11 cellular contexts compared by ENCODE assay signal in genomic region chr7:74033372-74034311, GRCh38. TPM values are rescaled to one million over a fixed set of nuclear protein-coding genes. Genes with fewer than 3 reads are reported as not detected.
DNase-seq lines count a peak whose midpoint lies in the region; ATAC-seq and TF ChIP-seq lines count a peak whose summit lies in the region.
"Had no signal": no experiment of that assay in that cellular context is flagged by ENCODE, and none has a peak within 500 bp of the region (broad histone marks: within the 10 kb centered on the region; RNA-seq: fewer than 3 reads in every experiment).

No MANE protein-coding gene starts in this region.

- H3K36me3 ChIP-seq in neural progenitor cell (no peaks in the 10 kb centered on the region), urinary bladder (ENCODE audit: insufficient read depth) (no peaks in the 10 kb centered on the region), colonic mucosa (no peaks in the 10 kb centered on the region)

- ATAC-seq in Right ventricle myocardium superior (ENCODE audit: poor library complexity): peak; percentile 71
- ATAC-seq: activated naive CD4-positive, alpha-beta T cell treated with anti-CD3 and anti-CD28 coated beads, Interleukin-2, amount 50 U/mL, for 72 hours had no signal

- H3K27ac ChIP-seq in neural progenitor cell: no peak overlapping the region
- H3K27ac ChIP-seq in urinary bladder (ENCODE audit: low read depth): peak overlapping the region; percentile 33
- H3K27ac ChIP-seq in colonic mucosa: no peak overlapping the region
- H3K27ac ChIP-seq: 22Rv1 had no signal

- H3K4me1 ChIP-seq in neural progenitor cell (peaks cover 22% of the 10 kb centered on the region), urinary bladder (ENCODE audit: insufficient read depth) (no peaks in the 10 kb centered on the region), colonic mucosa (no peaks in the 10 kb centered on the region)

- DNase-seq in NCI-H1417 (lab: John Stamatoyannopoulos, UW) (peak in 2 of 3 experiments; percentile 32 to 58), NCI-H1417 treated with DMSO at 0.1 percent for 48 hours (lab: John Stamatoyannopoulos, UW) (no peak), Right ventricle myocardium superior (peak; percentile 94), neural progenitor cell (ENCODE audit: low spot score) (peak; percentile 69), COLO829 (ENCODE audit: low spot score) (no peak), colonic mucosa (no peak)
- no peak for DNase-seq in activated CD8-positive, alpha-beta memory T cell treated with anti-CD3 and anti-CD28 coated beads, Interleukin-2, amount 50 U/mL, for 4 hours
- DNase-seq: NCI-H2227 treated with DMSO at 0.1 percent for 48 hours had no signal

- H3K36me3 Mint-ChIP-seq in neural progenitor cell: no peaks in the 10 kb centered on the region
- H3K36me3 Mint-ChIP-seq: activated naive CD4-positive, alpha-beta T cell treated with anti-CD3 and anti-CD28 coated beads, Interleukin-2, amount 50 U/mL, for 72 hours had no signal

- H3K9me3 ChIP-seq in neural progenitor cell (ENCODE audit: low read depth) (no peaks in the 10 kb centered on the region), colonic mucosa (no peaks in the 10 kb centered on the region)

- H3K27me3 ChIP-seq in neural progenitor cell (no peaks in the 10 kb centered on the region), colonic mucosa (no peaks in the 10 kb centered on the region)

- no peak for TF ChIP-seq CTCF in neural progenitor cell (IDR thresholded peaks at IDR 0.05)
- TF ChIP-seq CTCF in colonic mucosa (IDR thresholded peaks at IDR 0.05): no peak

- H2AFZ ChIP-seq in neural progenitor cell (replicated peaks): no peak overlapping the region

- peak overlapping the region; percentile 2 for H3K4me2 ChIP-seq in neural progenitor cell

- 28% methylated on average over 37 of the region's 37 CpGs for WGBS in urinary bladder

- H3K4me1 Mint-ChIP-seq in neural progenitor cell: peaks cover 45% of the 10 kb centered on the region

- H3K4me3 ChIP-seq in neural progenitor cell: no peak overlapping the region
- H3K4me3 ChIP-seq in urinary bladder (ENCODE audit: low read depth, low read length): no peak overlapping the region
- no peak overlapping the region for H3K4me3 ChIP-seq in colonic mucosa

- intact Hi-C loops in Right ventricle myocardium superior (cut with DNase I): no loop called here
- intact Hi-C loops in colonic mucosa (cut with DNase I): no loop called here

- peaks cover 2% of the 10 kb centered on the region for H4K20me1 ChIP-seq in neural progenitor cell (ENCODE audit: low read depth)

- no peaks in the 10 kb centered on the region for H3K9me3 Mint-ChIP-seq in neural progenitor cell
- H3K9me3 Mint-ChIP-seq: activated naive CD4-positive, alpha-beta T cell treated with anti-CD3 and anti-CD28 coated beads, Interleukin-2, amount 50 U/mL, for 72 hours had no signal

- no peaks in the 10 kb centered on the region for H3K79me2 ChIP-seq in neural progenitor cell (ENCODE audit: low read depth)

- peaks cover 16% of the 10 kb centered on the region for H3K27me3 Mint-ChIP-seq in neural progenitor cell (ENCODE audit: insufficient read depth, low read depth)

- H3K9ac ChIP-seq in neural progenitor cell: no peak overlapping the region
- peak overlapping the region in 1 of 2 donors; percentile 5 for H3K9ac ChIP-seq in colonic mucosa (ENCODE audit: low read depth in 2 of 2, low read length in 2 of 2)

- H3F3A ChIP-seq in neural progenitor cell (ENCODE audit: low read depth): peaks cover 10% of the 10 kb centered on the region

- peak overlapping the region; percentile 90 for H3K27ac Mint-ChIP-seq in neural progenitor cell
- H3K27ac Mint-ChIP-seq: activated naive CD4-positive, alpha-beta T cell treated with anti-CD3 and anti-CD28 coated beads, Interleukin-2, amount 50 U/mL, for 72 hours had no signal

- peak overlapping the region; percentile 41 for H3K4me3 Mint-ChIP-seq in neural progenitor cell

RNA-seq across cellular contexts. Expression of gene ELN, which starts 5.7 kb away (rescaled TPM):
- total RNA-seq in Right ventricle myocardium superior (33.2 TPM), neural progenitor cell (ENCODE audit: low replicate concordance) (0.47 and 1.1 TPM in 2 replicates), urinary bladder (483 TPM), colonic mucosa (10 to 100 TPM in 1 of 2 donors, 1 to 10 TPM in 1; 6.9 to 12.6 TPM)
- 191 TPM for polyA plus RNA-seq in urinary bladder
- total RNA-seq: activated naive CD4-positive, alpha-beta T cell treated with anti-CD3 and anti-CD28 coated beads, Interleukin-2, amount 50 U/mL, for 72 hours had no signal

RNA-seq across cellular contexts. Expression of gene LIMK1, which starts 50.0 kb away (rescaled TPM):
- total RNA-seq in Right ventricle myocardium superior (8.6 TPM), neural progenitor cell (ENCODE audit: low replicate concordance) (29.9 and 66.6 TPM in 2 replicates), urinary bladder (11.2 TPM), colonic mucosa (10 to 100 TPM; 11.1 to 16.5 TPM)
- polyA plus RNA-seq in urinary bladder: 14.7 TPM

Comparison
In these comparisons a context has a peak if more than half of its experiments do, and no peak if none do; other contexts are left out.
1. DNase-seq: peak in NCI-H1417 (2 of 3), Right ventricle myocardium superior (single experiment) and neural progenitor cell (single experiment); none in NCI-H1417 treated with DMSO at 0.1 percent for 48 hours (single experiment), COLO829 (single experiment), colonic mucosa (single experiment) and activated CD8-positive, alpha-beta memory T cell treated with anti-CD3 and anti-CD28 coated beads, Interleukin-2, amount 50 U/mL, for 4 hours (single experiment).
2. RNA of gene ELN, which starts 5.7 kb away (total RNA-seq): 483 TPM in urinary bladder (single experiment); 33.2 TPM in Right ventricle myocardium superior (single experiment), 6.9 to 12.6 TPM in colonic mucosa and 0.47 to 1.1 TPM in neural progenitor cell; every median in the first group is over 10 times any median in the second.